8 cellular contexts compared by ENCODE assay signal in genomic region chr3:56556908-56557814, GRCh38. TPM values are rescaled to one million over a fixed set of nuclear protein-coding genes. Genes with fewer than 3 reads are reported as not detected.
DNase-seq lines count a peak whose midpoint lies in the region; ATAC-seq and TF ChIP-seq lines count a peak whose summit lies in the region.

CCDC66 (plus strand) TSS chr3:56557175; CDS start chr3:56557243, 68 bp downstream.

- peak; percentile 100 for ATAC-seq in natural killer cell treated with Interleukin-12 subunit alpha and Interleukin-12 subunit beta and Interleukin-15 and Interleukin-18, amount 100 ng/mL, for 72 hours
- peak; percentile 100 for ATAC-seq in stimulated activated naive CD8-positive, alpha-beta T cell treated with anti-CD3 and anti-CD28 coated beads, Interleukin-15, Interleukin-2, amounts not matched to agents 100 U/mL and 50 U/mL, for 24 hours

- intact Hi-C loops in activated T-helper 2 cell treated with anti-CD3 and anti-CD28 coated beads, Interferon-gamma antibody, Interleukin-2, Interleukin-4, amounts not matched to agents 10 μg/mL and 5 μg/mL and 100 μg/mL, durations not matched to agents 14 hours and 24 hours and 36 hours (cut with micrococcal nuclease): loop anchor here (1.0 kb wide), 1 partner anchor 125 kb away; no protein-coding TSS in a partner anchor

- H3K27me3 Mint-ChIP-seq in activated T-helper 2 cell treated with anti-CD3 and anti-CD28 coated beads, Interferon-gamma antibody, Interleukin-2, Interleukin-4, amounts not matched to agents 10 μg/mL and 5 μg/mL and 100 μg/mL, durations not matched to agents 14 hours and 24 hours and 36 hours (ENCODE audit: low read depth): peaks cover 19% of the 10 kb centered on the region
- peaks cover 5 to 8% of the 10 kb centered on the region in 2 donors for H3K27me3 Mint-ChIP-seq in natural killer cell treated with Interleukin-12 subunit alpha and Interleukin-12 subunit beta and Interleukin-15 and Interleukin-18, amount 100 ng/mL, for 72 hours

- peak within 1 kb of the TSS; percentile 98 for H3K4me3 Mint-ChIP-seq in activated T-helper 2 cell treated with anti-CD3 and anti-CD28 coated beads, Interferon-gamma antibody, Interleukin-2, Interleukin-4, amounts not matched to agents 10 μg/mL and 5 μg/mL and 100 μg/mL, durations not matched to agents 14 hours and 24 hours and 36 hours (ENCODE audit: low read depth)
- peak within 1 kb of the TSS; percentile 96 for H3K4me3 Mint-ChIP-seq in natural killer cell treated with Interleukin-12 subunit alpha and Interleukin-12 subunit beta and Interleukin-15 and Interleukin-18, amount 100 ng/mL, for 72 hours

- H3K27ac Mint-ChIP-seq in activated T-helper 2 cell treated with anti-CD3 and anti-CD28 coated beads, Interferon-gamma antibody, Interleukin-2, Interleukin-4, amounts not matched to agents 10 μg/mL and 5 μg/mL and 100 μg/mL, durations not matched to agents 14 hours and 24 hours and 36 hours: peak within 1 kb of the TSS; percentile 99
- peak within 1 kb of the TSS; percentile 94 to 96 for H3K27ac Mint-ChIP-seq in natural killer cell treated with Interleukin-12 subunit alpha and Interleukin-12 subunit beta and Interleukin-15 and Interleukin-18, amount 100 ng/mL, for 72 hours

- POLR2A ChIA-PET in RWPE1 (lab: Yijun Ruan, JAX; ENCODE audit: low non-redundant PET): no interaction called here

- H3K4me1 Mint-ChIP-seq in activated T-helper 2 cell treated with anti-CD3 and anti-CD28 coated beads, Interferon-gamma antibody, Interleukin-2, Interleukin-4, amounts not matched to agents 10 μg/mL and 5 μg/mL and 100 μg/mL, durations not matched to agents 14 hours and 24 hours and 36 hours (ENCODE audit: low read depth): peaks cover 24% of the 10 kb centered on the region
- peaks cover 18 to 31% of the 10 kb centered on the region in 2 donors for H3K4me1 Mint-ChIP-seq in natural killer cell treated with Interleukin-12 subunit alpha and Interleukin-12 subunit beta and Interleukin-15 and Interleukin-18, amount 100 ng/mL, for 72 hours (ENCODE audit: low read depth in 2 of 2)

- peaks cover 5% of the 10 kb centered on the region for H3K9me3 Mint-ChIP-seq in activated T-helper 2 cell treated with anti-CD3 and anti-CD28 coated beads, Interferon-gamma antibody, Interleukin-2, Interleukin-4, amounts not matched to agents 10 μg/mL and 5 μg/mL and 100 μg/mL, durations not matched to agents 14 hours and 24 hours and 36 hours
- H3K9me3 Mint-ChIP-seq in natural killer cell treated with Interleukin-12 subunit alpha and Interleukin-12 subunit beta and Interleukin-15 and Interleukin-18, amount 100 ng/mL, for 72 hours: peaks cover 2% of the 10 kb centered on the region

- in situ Hi-C loops in G401 (cut with HindIII; ENCODE audit: low sequenced_read_pairs): no loop called here

- CTCF ChIA-PET in RWPE1 (lab: Yijun Ruan, JAX): no interaction called here

- H3K27ac ChIP-seq in RWPE1: peak within 1 kb of the TSS; percentile 82

- TF ChIP-seq CTCF in LNCaP clone FGC (IDR thresholded peaks at IDR 0.05; ENCODE audit: control insufficient read depth, extremely low read depth, insufficient read depth) (peak; percentile 74), RWPE1 (conservative IDR thresholded peaks at IDR 0.05; ENCODE audit: low read depth) (peak; percentile 81), fibroblast of pulmonary artery (IDR thresholded peaks at IDR 0.05; ENCODE audit: low read length, missing control alignments) (peak; percentile 66)

- peaks cover 22% of the 10 kb centered on the region for H3K36me3 Mint-ChIP-seq in activated T-helper 2 cell treated with anti-CD3 and anti-CD28 coated beads, Interferon-gamma antibody, Interleukin-2, Interleukin-4, amounts not matched to agents 10 μg/mL and 5 μg/mL and 100 μg/mL, durations not matched to agents 14 hours and 24 hours and 36 hours (ENCODE audit: low read depth)
- peaks cover 10% of the 10 kb centered on the region for H3K36me3 Mint-ChIP-seq in natural killer cell treated with Interleukin-12 subunit alpha and Interleukin-12 subunit beta and Interleukin-15 and Interleukin-18, amount 100 ng/mL, for 72 hours

- H3K4me3 ChIP-seq in LNCaP clone FGC (ENCODE audit: low read depth, low read length) (peak within 1 kb of the TSS; percentile 78), fibroblast of pulmonary artery (replicated peaks; ENCODE audit: low read depth, low read length) (peak within 1 kb of the TSS; percentile 91)

- DNase-seq in G401 (ENCODE audit: low spot score) (peak; percentile 93), H4 (ENCODE audit: low spot score) (peak; percentile 87), LNCaP clone FGC (ENCODE audit: low read depth) (peak; percentile 64), RWPE1 (ENCODE audit: low spot score) (peak; percentile 96), fibroblast of pulmonary artery (ENCODE audit: low read depth) (peak; percentile 95)
- DNase-seq in activated T-helper 2 cell treated with anti-CD3 and anti-CD28 coated beads, Interferon-gamma antibody, Interleukin-2, Interleukin-4, amounts not matched to agents 10 μg/mL and 5 μg/mL and 100 μg/mL, durations not matched to agents 14 hours and 24 hours and 36 hours (ENCODE audit: low spot score): peak; percentile 91
- peak; percentile 95 for DNase-seq in natural killer cell treated with Interleukin-12 subunit alpha and Interleukin-12 subunit beta and Interleukin-15 and Interleukin-18, amount 100 ng/mL, for 72 hours (ENCODE audit: low spot score)
- peak; percentile 93 for DNase-seq in stimulated activated naive CD8-positive, alpha-beta T cell treated with anti-CD3 and anti-CD28 coated beads, Interleukin-15, Interleukin-2, amounts not matched to agents 100 U/mL and 50 U/mL, for 24 hours

RNA-seq across cellular contexts. Expression of gene CCDC66, which starts in this region (rescaled TPM):
- 6.8 and 7.2 TPM in 2 replicates for total RNA-seq in G401 (2014; rRNA removed; shearing (Covaris generic))
- 6.4 and 8.1 TPM in 2 replicates for total RNA-seq in H4 (2014; rRNA removed; shearing (Covaris generic))
- total RNA-seq in activated T-helper 2 cell treated with anti-CD3 and anti-CD28 coated beads, Interferon-gamma antibody, Interleukin-2, Interleukin-4, amounts not matched to agents 10 μg/mL and 5 μg/mL and 100 μg/mL, durations not matched to agents 14 hours and 24 hours and 36 hours: 34.1 and 38.1 TPM in 2 replicates
- total RNA-seq in natural killer cell treated with Interleukin-12 subunit alpha and Interleukin-12 subunit beta and Interleukin-15 and Interleukin-18, amount 100 ng/mL, for 72 hours: 10 to 100 TPM; 24.9 to 49.2 TPM

Comparison
In these comparisons a context has a peak if more than half of its experiments do, and no peak if none do; other contexts are left out.
1. Peak in every context shown above with its lines: DNase-seq, ATAC-seq, H3K4me3 ChIP-seq and H3K27ac ChIP-seq.